Comparison of ENCODE assay signal across 28 cellular contexts in the genomic region with DNA sequence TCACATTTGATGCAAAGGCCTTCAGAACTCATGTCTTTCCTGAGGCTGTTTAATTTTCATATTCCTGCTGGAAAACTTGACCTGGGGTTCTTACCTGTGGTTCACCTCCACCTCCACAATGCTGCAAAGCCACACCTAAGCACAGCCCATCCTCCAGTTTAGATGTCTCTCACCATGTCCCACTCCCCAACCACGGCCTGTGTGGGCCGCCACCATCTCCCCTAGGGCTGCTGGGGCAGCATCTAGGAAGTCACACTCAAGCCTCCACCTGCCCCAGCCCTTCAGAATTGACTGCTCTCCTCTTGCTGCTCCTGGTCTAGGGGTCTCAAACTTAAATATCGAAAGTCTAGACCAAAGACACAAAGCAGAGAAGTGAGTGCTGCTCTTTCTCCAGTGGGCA.
"Had no signal": no experiment of that assay in that cellular context is flagged by ENCODE, and none has a peak within 500 bp of the region (broad histone marks: within the 10 kb centered on the region; RNA-seq: fewer than 3 reads in every experiment).

No MANE protein-coding gene starts in this region.

- H3K4me1 Mint-ChIP-seq: stimulated activated effector memory CD8-positive, alpha-beta T cell treated with anti-CD3 and anti-CD28 coated beads, Interleukin-12 subunit alpha, Interleukin-12 subunit beta, amount 100 ng/mL, for 72 hours; stimulated activated memory B cell treated with anti-CD40 and anti-IgM and Interleukin-4, amounts not matched to agents 10 μg/mL and 1 μg/mL and 100 μg/mL, for 72 hours; stimulated activated naive CD8-positive, alpha-beta T cell treated with anti-CD3 and anti-CD28 coated beads, Interleukin-15, amount 100 ng/mL, for 72 hours had no signal

- DNase-seq: stimulated activated CD4-positive, alpha-beta T cell treated with anti-CD3 and anti-CD28 coated beads, Interleukin-2, amount 100 ng/mL, for 24 hours; stimulated activated CD4-positive, alpha-beta T cell treated with anti-CD3 and anti-CD28 coated beads, Interleukin-2, amount 100 ng/mL, for 48 hours; stimulated activated CD4-positive, alpha-beta T cell treated with anti-CD3 and anti-CD28 coated beads, Interleukin-4, amount 100 ng/mL, for 1 hour; stimulated activated CD4-positive, alpha-beta T cell treated with anti-CD3 and anti-CD28 coated beads, Interleukin-4, amount 100 ng/mL, for 24 hours; stimulated activated CD4-positive, alpha-beta T cell treated with anti-CD3 and anti-CD28 coated beads, Interleukin-4, amount 100 ng/mL, for 4 hours; stimulated activated naive B cell treated with anti-CD40 and anti-IgM and Interleukin-4, amounts not matched to agents 10 μg/mL and 1 μg/mL and 100 μg/mL, for 72 hours; stimulated activated naive CD4-positive, alpha-beta T cell; stimulated activated naive CD4-positive, alpha-beta T cell treated with Interleukin-2 at 50 U/mL for 16 hours; stimulated activated naive CD8-positive, alpha-beta T cell treated with anti-CD3 and anti-CD28 coated beads, Interleukin-15, amount 100 ng/mL, for 72 hours; stimulated activated naive CD8-positive, alpha-beta T cell treated with anti-CD3 and anti-CD28 coated beads, Interleukin-15, Interleukin-2, amounts not matched to agents 100 U/mL and 50 U/mL, for 24 hours; stomach; substantia nigra; testis; thyroid gland; tibial artery; transverse colon; trophoblast cell; upper lobe of right lung; uterus had no signal

- H3K9me3 Mint-ChIP-seq: stimulated activated effector memory CD8-positive, alpha-beta T cell treated with anti-CD3 and anti-CD28 coated beads, Interleukin-12 subunit alpha, Interleukin-12 subunit beta, amount 100 ng/mL, for 72 hours; stimulated activated naive CD8-positive, alpha-beta T cell treated with anti-CD3 and anti-CD28 coated beads, Interleukin-15, amount 100 ng/mL, for 72 hours; stimulated activated naive CD8-positive, alpha-beta T cell treated with anti-CD3 and anti-CD28 coated beads, Interleukin-15, Interleukin-2, amounts not matched to agents 100 ng/mL and 50 ng/mL, for 24 hours; type B pancreatic cell had no signal

- H3K36me3 ChIP-seq: stomach, suprapubic skin, thoracic aorta, thyroid gland, tibial artery, tibial nerve, transverse colon, upper lobe of left lung, upper lobe of right lung, uterus, vagina had no signal

- H3K27ac Mint-ChIP-seq: stimulated activated effector memory CD8-positive, alpha-beta T cell treated with anti-CD3 and anti-CD28 coated beads, Interleukin-12 subunit alpha, Interleukin-12 subunit beta, amount 100 ng/mL, for 72 hours; stimulated activated memory B cell treated with anti-CD40 and anti-IgM and Interleukin-4, amounts not matched to agents 10 μg/mL and 1 μg/mL and 100 μg/mL, for 72 hours; stimulated activated naive B cell treated with anti-CD40 and anti-IgM and Interleukin-4, amounts not matched to agents 10 μg/mL and 1 μg/mL and 100 μg/mL, for 72 hours; stimulated activated naive CD8-positive, alpha-beta T cell treated with anti-CD3 and anti-CD28 coated beads, Interleukin-15, amount 100 ng/mL, for 72 hours; stimulated activated naive CD8-positive, alpha-beta T cell treated with anti-CD3 and anti-CD28 coated beads, Interleukin-15, Interleukin-2, amounts not matched to agents 100 ng/mL and 50 ng/mL, for 24 hours; type B pancreatic cell had no signal

- H3K9me3 ChIP-seq: stomach, suprapubic skin, testis, thoracic aorta, thyroid gland, tibial artery, tibial nerve, transverse colon, upper lobe of left lung, upper lobe of right lung, uterus, vagina had no signal

- H3K27ac ChIP-seq: stomach, suprapubic skin, testis, thoracic aorta, thyroid gland, tibial artery, tibial nerve, transverse colon, upper lobe of left lung, upper lobe of right lung, uterus, vagina had no signal

- H3K4me3 Mint-ChIP-seq: stimulated activated effector memory CD8-positive, alpha-beta T cell treated with anti-CD3 and anti-CD28 coated beads, Interleukin-12 subunit alpha, Interleukin-12 subunit beta, amount 100 ng/mL, for 72 hours; stimulated activated memory B cell treated with anti-CD40 and anti-IgM and Interleukin-4, amounts not matched to agents 10 μg/mL and 1 μg/mL and 100 μg/mL, for 72 hours; stimulated activated naive B cell treated with anti-CD40 and anti-IgM and Interleukin-4, amounts not matched to agents 10 μg/mL and 1 μg/mL and 100 μg/mL, for 72 hours; stimulated activated naive CD8-positive, alpha-beta T cell treated with anti-CD3 and anti-CD28 coated beads, Interleukin-15, amount 100 ng/mL, for 72 hours; stimulated activated naive CD8-positive, alpha-beta T cell treated with anti-CD3 and anti-CD28 coated beads, Interleukin-15, Interleukin-2, amounts not matched to agents 100 ng/mL and 50 ng/mL, for 24 hours; type B pancreatic cell had no signal

- ATAC-seq: stimulated activated effector memory CD8-positive, alpha-beta T cell treated with anti-CD3 and anti-CD28 coated beads, Interleukin-12 subunit alpha, Interleukin-12 subunit beta, amount 100 ng/mL, for 72 hours; stimulated activated memory B cell treated with anti-CD40 and anti-IgM and Interleukin-4, amounts not matched to agents 10 μg/mL and 1 μg/mL and 100 μg/mL, for 72 hours; stimulated activated naive B cell treated with anti-CD40 and anti-IgM and Interleukin-4, amounts not matched to agents 10 μg/mL and 1 μg/mL and 100 μg/mL, for 72 hours; stimulated activated naive CD8-positive, alpha-beta T cell treated with anti-CD3 and anti-CD28 coated beads, Interleukin-15, amount 100 ng/mL, for 72 hours; stimulated activated naive CD8-positive, alpha-beta T cell treated with anti-CD3 and anti-CD28 coated beads, Interleukin-15, Interleukin-2, amounts not matched to agents 100 U/mL and 50 U/mL, for 24 hours; upper lobe of right lung had no signal

- H3K4me1 ChIP-seq: testis, thyroid gland, tibial artery, upper lobe of right lung, uterus had no signal

- H3K4me3 ChIP-seq: stomach, suprapubic skin, testis, thoracic aorta, thyroid gland, tibial artery, tibial nerve, transverse colon, upper lobe of left lung, upper lobe of right lung, uterus, vagina had no signal

- H3K36me3 Mint-ChIP-seq: stimulated activated effector memory CD8-positive, alpha-beta T cell treated with anti-CD3 and anti-CD28 coated beads, Interleukin-12 subunit alpha, Interleukin-12 subunit beta, amount 100 ng/mL, for 72 hours; stimulated activated memory B cell treated with anti-CD40 and anti-IgM and Interleukin-4, amounts not matched to agents 10 μg/mL and 1 μg/mL and 100 μg/mL, for 72 hours; stimulated activated naive B cell treated with anti-CD40 and anti-IgM and Interleukin-4, amounts not matched to agents 10 μg/mL and 1 μg/mL and 100 μg/mL, for 72 hours; type B pancreatic cell had no signal

- H3K27me3 ChIP-seq: testis had no signal
